In the genomic region with DNA sequence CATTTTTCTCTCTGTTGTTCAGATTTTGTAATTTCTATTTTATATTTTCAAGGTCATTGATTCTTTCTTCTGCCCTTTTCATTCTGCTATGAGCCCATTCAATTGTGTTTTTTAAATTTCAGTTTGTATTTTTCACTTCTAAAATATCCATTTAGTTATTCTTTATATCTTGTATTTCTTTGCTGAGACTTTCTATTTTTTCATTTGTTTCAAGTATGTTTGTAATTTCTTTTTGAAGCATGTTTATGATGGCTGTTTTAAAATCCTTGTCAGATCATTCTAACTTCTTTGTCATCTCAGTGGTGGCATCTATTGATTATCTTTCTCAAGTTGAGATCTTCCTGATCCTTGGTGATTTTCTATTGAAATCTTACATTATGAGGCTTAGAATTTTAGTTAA, we compare ENCODE assay signal across 19 cellular contexts.
DNase-seq lines count a peak whose midpoint lies in the region; ATAC-seq, FAIRE-seq and TF ChIP-seq lines count a peak whose summit lies in the region.
"Had no signal": no experiment of that assay in that cellular context is flagged by ENCODE, and none has a peak within 500 bp of the region (broad histone marks: within the 10 kb centered on the region; RNA-seq: fewer than 3 reads in every experiment).

No MANE protein-coding gene starts in this region.

- TF ChIP-seq CTCF in HEK293 (tag by site-specific recombination; IDR thresholded peaks at IDR 0.05) = no peak
- TF ChIP-seq CTCF in PC-9 (conservative IDR thresholded peaks at IDR 0.05) = no peak
- TF ChIP-seq CTCF in vagina (IDR thresholded peaks at IDR 0.05) = no peak

- no TSS peak for BruUV-seq in PC-9 (replicated peaks; lab: Mats Ljungman, UMichigan)

- H3K27ac ChIP-seq in HEK293 (ENCODE audit: extremely low read depth, low read depth, low read length) = no peak overlapping the region
- 0 out of 2 replicates have a peak overlapping the region, but pooled peaks have one; percentile 57 for H3K27ac ChIP-seq in PC-9
- no peak overlapping the region for H3K27ac ChIP-seq in vagina
- H3K27ac ChIP-seq in substantia nigra (ENCODE audit: low read depth, low read length, poor library complexity, severe bottlenecking) = no peak overlapping the region
- H3K27ac ChIP-seq: BLaER1 treated with 17β-estradiol and CSF1 and Interleukin-3, amounts not matched to agents 10 nM and 100 nM had no signal

- no peaks in the 10 kb centered on the region for H3F3A ChIP-seq in PC-9 (ENCODE audit: insufficient read depth, low read depth)

- H3K36me3 ChIP-seq in HEK293 (ENCODE audit: control insufficient read depth in 2 of 2, insufficient read depth in 1 of 2, low read length in 2 of 2) = no peaks in the 10 kb centered on the region
- no peaks in the 10 kb centered on the region for H3K36me3 ChIP-seq in PC-9 (ENCODE audit: low read depth)
- H3K36me3 ChIP-seq in vagina = no peaks in the 10 kb centered on the region
- H3K36me3 ChIP-seq: HAP-1 had no signal

- peak; percentile 68 for FAIRE-seq in colon (lab: Jason Lieb, UNC)
- FAIRE-seq: GM12891, GM19239 had no signal

- no peak for DNase-seq in PC-9
- no peak for DNase-seq in vagina (ENCODE audit: extremely low spot score in 2 of 2)
- DNase-seq in COLO668 (lab: John Stamatoyannopoulos, UW; ENCODE audit: unreplicated experiment) = no peak
- DNase-seq in substantia nigra (lab: John Stamatoyannopoulos, UW) = no peak
- DNase-seq: 8988T; CD8-positive, alpha-beta T cell; COR-L47; DMS 273 treated with DMSO at 0.1 percent for 48 hours; DMS53; DND-41; EL; GM23248 had no signal

- H3K9me2 ChIP-seq in PC-9 (ENCODE audit: insufficient read depth) = no peaks in the 10 kb centered on the region

- H3K27me3 ChIP-seq in PC-9 (ENCODE audit: insufficient read depth, low read depth) = no peaks in the 10 kb centered on the region
- no peaks in the 10 kb centered on the region for H3K27me3 ChIP-seq in vagina

- TF ChIP-seq POLR2A in vagina (IDR thresholded peaks at IDR 0.05) = no peak

- intact Hi-C loops in PC-9 (cut with micrococcal nuclease; ENCODE audit: unreplicated experiment) (no loop called here), vagina (cut with DNase I) (no loop called here)

- H3K4me3 ChIP-seq in HEK293 (ENCODE audit: low read depth, low read length) = no peak overlapping the region
- no peak overlapping the region for H3K4me3 ChIP-seq in PC-9
- H3K4me3 ChIP-seq in vagina = no peak overlapping the region
- H3K4me3 ChIP-seq: BLaER1 treated with 17β-estradiol and CSF1 and Interleukin-3, amounts not matched to agents 10 nM and 100 nM; GM23248; HAP-1 had no signal

- no peaks in the 10 kb centered on the region for H4K20me1 ChIP-seq in PC-9 (ENCODE audit: insufficient read depth)
- H4K20me1 ChIP-seq: BLaER1 treated with 17β-estradiol and CSF1 and Interleukin-3, amounts not matched to agents 10 nM and 100 nM had no signal

- POLR2A ChIA-PET in HEK293 (lab: Yijun Ruan, JAX) = no interaction called here
- POLR2A ChIA-PET in PC-9 (lab: Charles Lee; ENCODE audit: unreplicated experiment) = no interaction called here

- no peak overlapping the region for H3K4me2 ChIP-seq in PC-9
- H3K4me2 ChIP-seq: BLaER1 treated with 17β-estradiol and CSF1 and Interleukin-3, amounts not matched to agents 10 nM and 100 nM had no signal

- H3K79me2 ChIP-seq in PC-9 (ENCODE audit: low read depth) = no peaks in the 10 kb centered on the region

- no peak overlapping the region for H2AFZ ChIP-seq in PC-9
- H2AFZ ChIP-seq: GM23248 had no signal

- ATAC-seq in HG03520 (IDR thresholded peaks at IDR 0.05; ENCODE audit: unreplicated experiment) = no peak
- ATAC-seq: CD8-positive, alpha-beta T cell had no signal

- no peaks in the 10 kb centered on the region; the same call in 1 of the 2 replicates for H3K9me3 ChIP-seq in HEK293 (ENCODE audit: control insufficient read depth, insufficient read depth, low read depth, low read length)
- H3K9me3 ChIP-seq in PC-9 (ENCODE audit: insufficient read depth, low read depth) = no peaks in the 10 kb centered on the region
- H3K9me3 ChIP-seq in vagina = no peaks in the 10 kb centered on the region

- H3K4me1 ChIP-seq in HEK293 (ENCODE audit: control insufficient read depth, insufficient read depth, low read length) (no peaks in the 10 kb centered on the region; the same call in 1 of the 2 replicates), PC-9 (replicated peaks; ENCODE audit: insufficient read depth) (no peaks in the 10 kb centered on the region), vagina (peaks cover 4% of the 10 kb centered on the region)

- CTCF ChIA-PET in HEK293 (lab: Yijun Ruan, JAX) (no interaction called here), PC-9 (lab: Charles Lee) (no interaction called here)

TF ChIP-seq in HEK293, 187 proteins besides CTCF, POLR2A, EP300 and RAD21:
- TF ChIP-seq PBX3 (CRISPR knock-in tag; IDR thresholded peaks at IDR 0.05) = no peak
- TF ChIP-seq, protein P1, sequence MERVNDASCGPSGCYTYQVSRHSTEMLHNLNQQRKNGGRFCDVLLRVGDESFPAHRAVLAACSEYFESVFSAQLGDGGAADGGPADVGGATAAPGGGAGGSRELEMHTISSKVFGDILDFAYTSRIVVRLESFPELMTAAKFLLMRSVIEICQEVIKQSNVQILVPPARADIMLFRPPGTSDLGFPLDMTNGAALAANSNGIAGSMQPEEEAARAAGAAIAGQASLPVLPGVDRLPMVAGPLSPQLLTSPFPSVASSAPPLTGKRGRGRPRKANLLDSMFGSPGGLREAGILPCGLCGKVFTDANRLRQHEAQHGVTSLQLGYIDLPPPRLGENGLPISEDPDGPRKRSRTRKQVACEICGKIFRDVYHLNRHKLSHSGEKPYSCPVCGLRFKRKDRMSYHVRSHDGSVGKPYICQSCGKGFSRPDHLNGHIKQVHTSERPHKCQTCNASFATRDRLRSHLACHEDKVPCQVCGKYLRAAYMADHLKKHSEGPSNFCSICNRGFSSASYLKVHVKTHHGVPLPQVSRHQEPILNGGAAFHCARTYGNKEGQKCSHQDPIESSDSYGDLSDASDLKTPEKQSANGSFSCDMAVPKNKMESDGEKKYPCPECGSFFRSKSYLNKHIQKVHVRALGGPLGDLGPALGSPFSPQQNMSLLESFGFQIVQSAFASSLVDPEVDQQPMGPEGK (tag by site-specific recombination; IDR thresholded peaks at IDR 0.05) = no peak
- peak; percentile 78 for TF ChIP-seq SETDB1 (IDR thresholded peaks at IDR 0.05; ENCODE audit: insufficient read length, low read length)
- TF ChIP-seq, protein P2, sequence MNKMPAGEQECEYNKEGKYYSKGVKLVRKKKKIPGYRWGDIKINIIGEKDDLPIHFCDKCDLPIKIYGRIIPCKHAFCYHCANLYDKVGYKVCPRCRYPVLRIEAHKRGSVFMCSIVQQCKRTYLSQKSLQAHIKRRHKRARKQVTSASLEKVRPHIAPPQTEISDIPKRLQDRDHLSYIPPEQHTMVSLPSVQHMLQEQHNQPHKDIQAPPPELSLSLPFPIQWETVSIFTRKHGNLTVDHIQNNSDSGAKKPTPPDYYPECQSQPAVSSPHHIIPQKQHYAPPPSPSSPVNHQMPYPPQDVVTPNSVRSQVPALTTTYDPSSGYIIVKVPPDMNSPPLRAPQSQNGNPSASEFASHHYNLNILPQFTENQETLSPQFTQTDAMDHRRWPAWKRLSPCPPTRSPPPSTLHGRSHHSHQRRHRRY (tag by site-specific recombination; IDR thresholded peaks at IDR 0.05) = no peak
- TF ChIP-seq ZNF416 (tag by site-specific recombination; IDR thresholded peaks at IDR 0.05) = no peak
- TF ChIP-seq KLF8 (tag by site-specific recombination; IDR thresholded peaks at IDR 0.05) = no peak
- no peak for TF ChIP-seq ZNF148 (tag by site-specific recombination; IDR thresholded peaks at IDR 0.05; ENCODE audit: borderline replicate concordance)
- no peak for TF ChIP-seq ZNF621 (tag by site-specific recombination; IDR thresholded peaks at IDR 0.05)
- no peak for TF ChIP-seq ZNF830 (tag by site-specific recombination; IDR thresholded peaks at IDR 0.05; ENCODE audit: low read depth)
- TF ChIP-seq ZNF184 (tag by site-specific recombination; IDR thresholded peaks at IDR 0.05) = peak; percentile 99
